Comparison of ENCODE assay signal across 8 cellular contexts in the genomic region with DNA sequence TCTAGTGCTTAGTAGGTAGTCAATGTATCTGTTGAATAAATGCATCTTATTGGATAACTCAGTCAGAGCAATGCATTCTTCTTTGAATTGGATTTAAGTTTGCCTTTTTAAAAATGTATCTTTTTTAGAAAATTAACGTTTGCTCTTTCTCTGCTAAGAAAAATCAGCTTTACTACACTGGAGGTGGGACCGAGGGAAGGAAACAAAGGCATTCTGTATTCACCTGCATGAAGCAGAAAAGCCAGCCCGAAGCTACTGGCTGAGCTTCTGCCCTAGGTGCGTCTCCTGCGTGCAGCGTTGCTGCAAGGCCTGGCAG. TPM values are rescaled to one million over a fixed set of nuclear protein-coding genes. Genes with fewer than 3 reads are reported as not detected.
A peak's percentile ranks its signal among the peaks of the same experiment; 100 is the strongest.
DNase-seq lines count a peak whose midpoint lies in the region; ATAC-seq, FAIRE-seq and TF ChIP-seq lines count a peak whose summit lies in the region.

No MANE protein-coding gene starts in this region.

- no peaks in the 10 kb centered on the region for H3K36me3 Mint-ChIP-seq in CD4-positive, alpha-beta T cell (ENCODE audit: low read depth)

- DNase-seq in CD4-positive, alpha-beta T cell: no peak
- no peak for DNase-seq in NB4 (ENCODE audit: low read depth)
- no peak for DNase-seq in H1 (ENCODE audit: low read depth in 1 of 2, low spot score in 2 of 2)
- DNase-seq in mucosa of gallbladder (ENCODE audit: low spot score): no peak

- H2AK5ac ChIP-seq in H1 (ENCODE audit: low read depth, low read length): no peak overlapping the region

- no peak overlapping the region for H3K23ac ChIP-seq in H1 (ENCODE audit: insufficient read length)

- peak overlapping the region; percentile 94; the same call in 1 of the 2 replicates for H4K8ac ChIP-seq in H1 (ENCODE audit: extremely low read depth, insufficient read depth, low read length)

- H3K4me3 ChIP-seq in NB4 (ENCODE audit: low read depth, low read length) (peak overlapping the region; percentile 63), H1 (ENCODE audit: extremely low read depth in 1 of 4, insufficient read depth in 2 of 4, low read depth in 3 of 4, low read length in 4 of 4) (peak overlapping the region; percentile 36 to 62 (median 59); a peak in 7 of 8 replicates), neutrophil (ENCODE audit: low read depth in 1 of 2, low read length in 1 of 2) (peak overlapping the region; percentile 53 to 57)

- H3K27me3 ChIP-seq in CD4-positive, alpha-beta T cell (ENCODE audit: control insufficient read depth, insufficient read depth, low read length): no peaks in the 10 kb centered on the region
- no peaks in the 10 kb centered on the region for H3K27me3 ChIP-seq in H1 (replicated peaks in 1 of 4; ENCODE audit: control insufficient read depth in 3 of 4, extremely low read depth in 1 of 4, insufficient read depth in 3 of 4, low read length in 3 of 4)
- H3K27me3 ChIP-seq in neutrophil: peaks cover 8% of the 10 kb centered on the region

- no peak overlapping the region for H2BK12ac ChIP-seq in H1 (ENCODE audit: low read depth, low read length)

- H2AFZ ChIP-seq in H1 (ENCODE audit: low read length): peak overlapping the region; percentile 38

- TF ChIP-seq EP300 in H1 (IDR thresholded peaks at IDR 0.05; ENCODE audit: borderline replicate concordance in 1 of 2, low read depth in 2 of 2, low read length in 2 of 2): no peak

- H3K18ac ChIP-seq in H1 (ENCODE audit: extremely low read depth, low read length): peak overlapping the region; percentile 89

- H3K79me1 ChIP-seq in H1 (ENCODE audit: low read depth, low read length): no peaks in the 10 kb centered on the region

- no peak for FAIRE-seq in H1 (lab: Jason Lieb, UNC)

- no peak overlapping the region for H4K5ac ChIP-seq in H1 (ENCODE audit: insufficient read length, low read depth, low read length)

- no peak overlapping the region for H3K14ac ChIP-seq in H1 (ENCODE audit: insufficient read length)

- H3K56ac ChIP-seq in H1 (replicated peaks; ENCODE audit: insufficient read length, low read depth, low read length): no peak overlapping the region

- no peaks in the 10 kb centered on the region for H3K9me3 Mint-ChIP-seq in CD4-positive, alpha-beta T cell

- H3K4me2 ChIP-seq in H1 (ENCODE audit: insufficient read depth in 1 of 2, low read depth in 2 of 2, low read length in 2 of 2): peak overlapping the region; percentile 73 to 76

- no peak for ATAC-seq in CD4-positive, alpha-beta T cell (ENCODE audit: poor library complexity)
- no peak for ATAC-seq in HG03196 (IDR thresholded peaks at IDR 0.05; ENCODE audit: unreplicated experiment)
- ATAC-seq in HG02678 (IDR thresholded peaks at IDR 0.05; ENCODE audit: unreplicated experiment): no peak
- no peak for ATAC-seq in HG02642 (IDR thresholded peaks at IDR 0.05; ENCODE audit: poor library complexity, unreplicated experiment)

- peak overlapping the region; percentile 57 for H2BK120ac ChIP-seq in H1 (replicated peaks; ENCODE audit: low read depth, low read length)

- TF ChIP-seq CTCF in CD4-positive, alpha-beta T cell (IDR thresholded peaks at IDR 0.05): no peak
- TF ChIP-seq CTCF in NB4 (IDR thresholded peaks at IDR 0.05; ENCODE audit: low read depth, low read length) (no peak), H1 (IDR thresholded peaks at IDR 0.05; ENCODE audit: control extremely low read depth in 1 of 3, insufficient read depth in 1 of 3, low read depth in 1 of 3, low read length in 3 of 3) (no peak), neutrophil (IDR thresholded peaks at IDR 0.05) (no peak)

- TF ChIP-seq POLR2A in NB4 (IDR thresholded peaks at IDR 0.05; ENCODE audit: extremely low read depth, insufficient read length): no peak
- no peak for TF ChIP-seq POLR2A in H1 (IDR thresholded peaks at IDR 0.05; ENCODE audit: control extremely low read depth in 1 of 2, low read depth in 2 of 2, low read length in 2 of 2)

- peak overlapping the region; percentile 57 for H4K91ac ChIP-seq in H1 (replicated peaks; ENCODE audit: insufficient read length, low read length)

- H3K4ac ChIP-seq in H1 (replicated peaks; ENCODE audit: insufficient read length, low read depth, low read length): no peak overlapping the region

- peaks cover 0 to 5% (median 2%) of the 10 kb centered on the region in 4 experiments; a peak in 3 of 7 replicates for H3K4me1 ChIP-seq in H1 (replicated peaks in 1 of 4; ENCODE audit: control insufficient read depth in 3 of 4, insufficient read depth in 4 of 4, low read length in 3 of 4)
- H3K4me1 ChIP-seq in neutrophil (ENCODE audit: control insufficient read depth in 1 of 2, insufficient read depth in 1 of 2, low read depth in 1 of 2, low read length in 1 of 2): peaks cover 10 to 14% of the 10 kb centered on the region in 2 experiments

- H3K23me2 ChIP-seq in H1 (ENCODE audit: low read depth, low read length): peaks cover 4% of the 10 kb centered on the region

- peak overlapping the region; percentile 92 for H3K27ac Mint-ChIP-seq in CD4-positive, alpha-beta T cell

- no peaks in the 10 kb centered on the region for H4K20me1 ChIP-seq in H1 (replicated peaks in 1 of 2; ENCODE audit: control insufficient read depth in 1 of 2, insufficient read depth in 2 of 2, low read length in 2 of 2)

- no peak overlapping the region; the same call in 1 of the 2 replicates for H2BK15ac ChIP-seq in H1 (ENCODE audit: low read length)

- no peaks in the 10 kb centered on the region for H3K27me3 Mint-ChIP-seq in CD4-positive, alpha-beta T cell

- intact Hi-C loops in CD4-positive, alpha-beta T cell (cut with DNase I, micrococcal nuclease): loop anchor here (2.0 kb wide), 1 partner anchor 21 kb away; the partner anchor contains the start of gene ITGB1 (in 2 of the 2)

- 0 out of 2 replicates have a peak overlapping the region, but pooled peaks have one; percentile 64 for H2BK5ac ChIP-seq in H1 (ENCODE audit: low read depth, low read length)

- CTCF ChIA-PET in CD4-positive, alpha-beta T cell (lab: Charles Lee): interaction anchor here (0.6 to 1.9 kb wide), 4 partner anchors 28 to 176 kb away, joined by 3 to 7 read pairs (median 4); no protein-coding TSS in a partner anchor
- CTCF ChIA-PET in H1 (lab: Charles Lee; ENCODE audit: partially characterized antibody): interaction anchor here (0.6 to 2.0 kb wide), 11 partner anchors 13 to 126 kb away, joined by 3 to 9 read pairs (median 3); no protein-coding TSS in a partner anchor

- H3K9me3 ChIP-seq in CD4-positive, alpha-beta T cell (ENCODE audit: control insufficient read depth, low read length): no peaks in the 10 kb centered on the region
- H3K9me3 ChIP-seq in H1 (ENCODE audit: insufficient read depth in 2 of 2, low read depth in 1 of 2, low read length in 1 of 2): no peaks in the 10 kb centered on the region
- no peaks in the 10 kb centered on the region for H3K9me3 ChIP-seq in neutrophil

- peaks cover 23% of the 10 kb centered on the region for H3K4me1 Mint-ChIP-seq in CD4-positive, alpha-beta T cell (ENCODE audit: low read depth)

- H3K9ac ChIP-seq in H1 (replicated peaks in 1 of 4; ENCODE audit: extremely low read depth in 1 of 4, low read depth in 3 of 4, low read length in 3 of 4): peak overlapping the region in 1 of 4 experiments; percentile 48; a peak in 1 of 7 replicates

- peak overlapping the region; percentile 70 for H3K27ac ChIP-seq in CD4-positive, alpha-beta T cell (ENCODE audit: low read depth, low read length)
- H3K27ac ChIP-seq in H1 (ENCODE audit: low read depth, low read length) (no peak overlapping the region), neutrophil (no peak overlapping the region)

- POLR2A ChIA-PET in CD4-positive, alpha-beta T cell (lab: Charles Lee): interaction anchor here (0.8 to 2.4 kb wide), 21 partner anchors 9 to 634 kb away, joined by 3 to 12 read pairs (median 4); partner anchors contain the start of gene CCDC7
- POLR2A ChIA-PET in H1 (lab: Charles Lee; ENCODE audit: partially characterized antibody): interaction anchor here (0.5 to 3.1 kb wide), 9 partner anchors 8 to 101 kb away, joined by 3 to 26 read pairs (median 4); partner anchors contain the start of gene ITGB1

- peak overlapping the region; percentile 92 for H3K4me3 Mint-ChIP-seq in CD4-positive, alpha-beta T cell

- H3K79me2 ChIP-seq in H1 (ENCODE audit: control insufficient read depth in 1 of 2, insufficient read depth in 2 of 2, low read length in 2 of 2): no peaks in the 10 kb centered on the region

- 17% methylated on average over 6 of the region's 6 CpGs; no CpG with 5 or more reads in 1 of the 2 experiments for WGBS in H1 (ENCODE audit: extremely low coverage in 1 of 2, insufficient coverage in 1 of 2, insufficient read length in 1 of 2, insufficient replicate concordance in 2 of 2, low coverage in 1 of 2, low lambda C conversion rate in 2 of 2, missing lambda C conversion rate in 1 of 2), 2 experiments

- H3K36me3 ChIP-seq in H1 (ENCODE audit: control insufficient read depth in 2 of 4, insufficient read depth in 4 of 4, low read length in 3 of 4): no peaks in the 10 kb centered on the region
- no peaks in the 10 kb centered on the region for H3K36me3 ChIP-seq in neutrophil

- no peak overlapping the region for H2BK20ac ChIP-seq in H1 (ENCODE audit: low read length)

- TF ChIP-seq RAD21 in H1 (IDR thresholded peaks at IDR 0.05 in 1 of 2, conservative IDR thresholded peaks at IDR 0.05 in 1 of 2; ENCODE audit: low read depth in 2 of 2, low read length in 2 of 2): no peak

TF ChIP-seq in H1, 55 proteins besides CTCF, POLR2A, EP300 and RAD21 (continues in another document):
- TF ChIP-seq CTBP2 (IDR thresholded peaks at IDR 0.05; ENCODE audit: borderline replicate concordance, insufficient read depth, insufficient read length, low read length): no peak
- TF ChIP-seq, protein P1, sequence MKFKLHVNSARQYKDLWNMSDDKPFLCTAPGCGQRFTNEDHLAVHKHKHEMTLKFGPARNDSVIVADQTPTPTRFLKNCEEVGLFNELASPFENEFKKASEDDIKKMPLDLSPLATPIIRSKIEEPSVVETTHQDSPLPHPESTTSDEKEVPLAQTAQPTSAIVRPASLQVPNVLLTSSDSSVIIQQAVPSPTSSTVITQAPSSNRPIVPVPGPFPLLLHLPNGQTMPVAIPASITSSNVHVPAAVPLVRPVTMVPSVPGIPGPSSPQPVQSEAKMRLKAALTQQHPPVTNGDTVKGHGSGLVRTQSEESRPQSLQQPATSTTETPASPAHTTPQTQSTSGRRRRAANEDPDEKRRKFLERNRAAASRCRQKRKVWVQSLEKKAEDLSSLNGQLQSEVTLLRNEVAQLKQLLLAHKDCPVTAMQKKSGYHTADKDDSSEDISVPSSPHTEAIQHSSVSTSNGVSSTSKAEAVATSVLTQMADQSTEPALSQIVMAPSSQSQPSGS (IDR thresholded peaks at IDR 0.05; ENCODE audit: low read length): no peak

RNA-seq across cellular contexts. Expression of gene ITGB1, which starts 22.2 kb away (rescaled TPM):
- total RNA-seq in CD4-positive, alpha-beta T cell: 10 to 100 TPM; 82.4 to 82.9 TPM
- total RNA-seq in H1 (2021; fragmentation: NEBNext Ultra II Directional; extraction: Animal tissue kit (Norgen Biotek cat#: 25700)): 282 and 321 TPM in 2 replicates
- 57.1 and 82.7 TPM in 2 replicates for polyA plus RNA-seq in H1 (2011; rRNA removed)
- 151 TPM for polyA plus RNA-seq in H1 (2011; cell fraction: cytosol; rRNA removed)
- 32.8 TPM for polyA plus RNA-seq in H1 (2011; cell fraction: nucleus; rRNA removed)
- 119 to 215 TPM (median 141 TPM) in 4 replicates for polyA plus RNA-seq in H1 (2012, experiment 1 of 2)
- 15.1 TPM for polyA plus RNA-seq in H1 (2012, experiment 2 of 2)
- 579 TPM for polyA plus RNA-seq in H1 (2013, experiment 1 of 2)
- polyA plus RNA-seq in H1 (2013, experiment 2 of 2): 609 TPM
- 93.1 and 146 TPM in 2 replicates for polyA minus RNA-seq in H1 (2011; rRNA and poly(A)+ RNA removed)
- 99.0 TPM for polyA minus RNA-seq in H1 (2011; cell fraction: cytosol; rRNA and poly(A)+ RNA removed)
- polyA minus RNA-seq in H1 (2011; cell fraction: nucleus; rRNA and poly(A)+ RNA removed): 131 TPM
- total RNA-seq in mucosa of gallbladder: 596 TPM
